1 cellular context compared by ENCODE assay signal in genomic region chr18:52339891-52340371, GRCh38.
TF ChIP-seq lines count a peak whose summit lies in the region.

Gene DCC, plus strand, starts transcription at chr18:52340197. Its CDS starts 591 bp downstream, at chr18:52340788.

TF ChIP-seq in A549, 52 proteins besides CTCF, POLR2A, EP300 and RAD21:
- TF ChIP-seq CBX8 (IDR thresholded peaks at IDR 0.05), result no peak
- TF ChIP-seq SMC3 (IDR thresholded peaks at IDR 0.05), result peak; percentile 74
TF ChIP-seq in A549: peak in this region for 1.
